In the genomic region with DNA sequence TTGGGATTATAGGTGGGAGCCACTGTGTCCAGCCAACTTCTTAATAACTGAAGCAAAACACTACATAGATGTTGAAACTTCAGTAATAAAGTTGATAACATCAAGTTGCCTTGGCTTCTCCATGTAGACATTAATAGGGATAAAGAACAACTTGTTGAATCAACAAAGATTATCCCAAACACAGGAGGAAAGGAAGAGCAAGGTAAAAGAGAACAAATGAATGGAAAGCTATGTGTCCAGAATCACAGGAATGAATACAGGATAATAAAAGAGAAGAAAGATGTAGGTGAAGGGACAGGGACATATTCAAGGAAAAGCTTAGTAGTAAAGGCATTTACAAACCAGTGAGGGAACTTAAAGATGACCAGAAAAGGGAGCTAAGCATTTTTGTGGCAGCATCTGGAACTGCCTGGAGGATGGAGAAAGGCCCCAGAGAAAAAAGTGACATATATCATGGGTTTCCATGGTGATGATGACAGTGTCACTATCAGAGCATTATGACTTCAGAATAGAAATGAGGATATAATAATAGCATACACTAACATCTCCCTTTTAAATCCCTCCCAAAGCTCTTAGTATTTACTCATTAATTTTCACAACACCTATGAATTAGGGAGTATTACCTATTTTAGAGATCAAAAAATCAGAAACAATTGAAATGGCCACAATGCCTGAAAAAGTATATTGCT, we compare ENCODE assay signal across 18 cellular contexts. TPM values are rescaled to one million over a fixed set of nuclear protein-coding genes. Genes with fewer than 3 reads are reported as not detected.
DNase-seq lines count a peak whose midpoint lies in the region; ATAC-seq, FAIRE-seq and TF ChIP-seq lines count a peak whose summit lies in the region.
"Had no signal": no experiment of that assay in that cellular context is flagged by ENCODE, and none has a peak within 500 bp of the region (broad histone marks: within the 10 kb centered on the region; RNA-seq: fewer than 3 reads in every experiment).

No MANE protein-coding gene starts in this region.

- H3K4me3 Mint-ChIP-seq in CD14-positive monocyte: no peak overlapping the region

- H3K4me2 ChIP-seq in K562 (ENCODE audit: insufficient read depth, low read length): no peak overlapping the region
- H3K4me2 ChIP-seq: KMS-11 had no signal

- no peak overlapping the region for H2AFZ ChIP-seq in K562 (ENCODE audit: low read depth, low read length)

- POLR2A ChIA-PET in K562 (lab: Yijun Ruan, JAX): interaction anchor here (1.5 kb wide), 1 partner anchor 8 kb away, joined by 4 read pairs; no protein-coding TSS in a partner anchor

- CTCF ChIA-PET in K562 (lab: Yijun Ruan, JAX; ENCODE audit: low intra/inter-chr PET ratio): no interaction called here

- H4K20me1 ChIP-seq in K562 (replicated peaks; ENCODE audit: control insufficient read depth, insufficient read depth, low read length): no peaks in the 10 kb centered on the region
- H4K20me1 ChIP-seq: BLaER1 treated with 17β-estradiol and CSF1 and Interleukin-3, amounts not matched to agents 10 nM and 100 nM had no signal

- no peak for FAIRE-seq in K562 (lab: Jason Lieb, UNC)
- FAIRE-seq: HepG2 had no signal

- no peak for TF ChIP-seq POLR2A in K562 (conservative IDR thresholded peaks at IDR 0.05)

- TF ChIP-seq RAD21 in K562 (CRISPR knock-in tag; conservative IDR thresholded peaks at IDR 0.05 in 1 of 2, IDR thresholded peaks at IDR 0.05 in 1 of 2): no peak

- TF ChIP-seq CTCF in CD14-positive monocyte (IDR thresholded peaks at IDR 0.05) (no peak), K562 (IDR thresholded peaks at IDR 0.05 in 2 of 3, conservative IDR thresholded peaks at IDR 0.05 in 1 of 3; ENCODE audit: insufficient read depth in 2 of 3, low read depth in 1 of 3, low read length in 3 of 3) (no peak)

- H3K4me1 Mint-ChIP-seq in CD14-positive monocyte: peaks cover 33% of the 10 kb centered on the region

- DNase-seq in NCI-H1105 treated with DMSO at 0.1 percent for 48 hours (lab: John Stamatoyannopoulos, UW) (peak; percentile 11), NCI-H1105 (lab: John Stamatoyannopoulos, UW) (no peak), CD14-positive monocyte (ENCODE audit: low spot score) (no peak), NCI-H146 treated with DMSO at 0.1 percent for 48 hours (lab: John Stamatoyannopoulos, UW; ENCODE audit: unreplicated experiment) (peak; percentile 15), K562 (ENCODE audit: extremely low read depth in 1 of 4, low spot score in 3 of 4) (no peak), cerebellar cortex (ENCODE audit: low spot score) (no peak), MG63 (no peak)
- DNase-seq: GOT3, NCI-H1694, NCI-H2171 treated with DMSO at 0.1 percent for 48 hours, NCI-H510A treated with DMSO at 0.1 percent for 48 hours, SHP77 treated with DMSO at 0.1 percent for 48 hours, T-helper 1 cell had no signal

- H3K27ac Mint-ChIP-seq in CD14-positive monocyte: peak overlapping the region in 4 of 7 donors; percentile 20 to 98 (median 87)

- H3K9me3 ChIP-seq in K562 (replicated peaks; ENCODE audit: control insufficient read depth, insufficient read depth, low read depth, low read length): no peaks in the 10 kb centered on the region
- no peaks in the 10 kb centered on the region for H3K9me3 ChIP-seq in MG63
- H3K9me3 ChIP-seq: BLaER1 treated with 17β-estradiol and CSF1 and Interleukin-3, amounts not matched to agents 10 nM and 100 nM had no signal

- no peak overlapping the region for H3K27ac ChIP-seq in K562 (ENCODE audit: extremely low read depth, low read depth, low read length)
- H3K27ac ChIP-seq: KMS-11 had no signal

- no peak for TF ChIP-seq EP300 in K562 (IDR thresholded peaks at IDR 0.05; ENCODE audit: low read length)

- H3K79me2 ChIP-seq in K562 (ENCODE audit: control insufficient read depth, insufficient read depth, low read length): no peaks in the 10 kb centered on the region

- H3K4me3 ChIP-seq in K562: no peak overlapping the region
- H3K4me3 ChIP-seq in MG63: no peak overlapping the region
- H3K4me3 ChIP-seq: BLaER1 treated with 17β-estradiol and CSF1 and Interleukin-3, amounts not matched to agents 10 nM and 100 nM had no signal

- H3K27me3 Mint-ChIP-seq in CD14-positive monocyte (ENCODE audit: low read depth in 3 of 3): peaks cover 0 to under 1% (median 0%) of the 10 kb centered on the region in 3 donors

- no peaks in the 10 kb centered on the region for H3K9me3 Mint-ChIP-seq in CD14-positive monocyte

- in situ Hi-C loops in K562 (cut with MboI): no loop called here

- no peaks in the 10 kb centered on the region for H3K36me3 Mint-ChIP-seq in CD14-positive monocyte

- no peaks in the 10 kb centered on the region for H3K36me3 ChIP-seq in K562 (ENCODE audit: control insufficient read depth, insufficient read depth, low read length)
- no peaks in the 10 kb centered on the region for H3K36me3 ChIP-seq in MG63
- H3K36me3 ChIP-seq: BLaER1 treated with 17β-estradiol and CSF1 and Interleukin-3, amounts not matched to agents 10 nM and 100 nM had no signal

- peaks cover 0 to 17% of the 10 kb centered on the region in 2 experiments; a peak in 3 of 5 replicates for H3K4me1 ChIP-seq in K562 (replicated peaks in 1 of 2; ENCODE audit: control insufficient read depth in 2 of 2, insufficient read depth in 2 of 2, low read length in 2 of 2)

- intact Hi-C loops in CD14-positive monocyte (cut with micrococcal nuclease): loop anchor here in 1 of 2 donors (10.0 kb wide), 1 partner anchor 89 kb away; no protein-coding TSS in a partner anchor
- intact Hi-C loops in K562 (cut with micrococcal nuclease): loop anchor here (10.0 kb wide), 1 partner anchor 139 kb away; no protein-coding TSS in a partner anchor

- H3K9me1 ChIP-seq in K562 (ENCODE audit: control insufficient read depth, insufficient read depth, low read length): no peaks in the 10 kb centered on the region

- no peak for ATAC-seq in K562
- no peak for ATAC-seq in activated CD4-positive, CD25-positive, alpha-beta regulatory T cell treated with anti-CD3 and anti-CD28 coated beads, Interleukin-2, amount 50 U/mL, for 24 hours
- ATAC-seq: HepG2, SK-N-SH treated with all-trans-retinoic acid at 6 μM for 48 hours had no signal

- no peak overlapping the region for H3K9ac ChIP-seq in K562 (ENCODE audit: insufficient read depth in 1 of 2, low read depth in 2 of 2, low read length in 2 of 2)
- H3K9ac ChIP-seq: BLaER1 treated with 17β-estradiol and CSF1 and Interleukin-3, amounts not matched to agents 10 nM and 100 nM; KMS-11 had no signal

- no TSS peak for BruUV-seq in K562 (replicated peaks; lab: Mats Ljungman, UMichigan)

- H3K27me3 ChIP-seq in K562 (ENCODE audit: control insufficient read depth in 2 of 2, insufficient read depth in 2 of 2, low read length in 2 of 2) (peaks cover 0 to 7% of the 10 kb centered on the region in 2 experiments; a peak in 2 of 5 replicates), MG63 (no peaks in the 10 kb centered on the region)
- H3K27me3 ChIP-seq: BLaER1 treated with 17β-estradiol and CSF1 and Interleukin-3, amounts not matched to agents 10 nM and 100 nM had no signal

TF ChIP-seq in K562, 482 proteins besides CTCF, POLR2A, EP300 and RAD21 (continues in another document):
- TF ChIP-seq CHCHD3 (CRISPR knock-in tag; IDR thresholded peaks at IDR 0.05) (no peak), TCF15 (CRISPR knock-in tag; IDR thresholded peaks at IDR 0.05) (no peak), RFX1 (IDR thresholded peaks at IDR 0.05) (peak; percentile 73), IFI16 (CRISPR knock-in tag; IDR thresholded peaks at IDR 0.05) (no peak), PKNOX1 (IDR thresholded peaks at IDR 0.05) (peak; percentile 92)

RNA-seq across cellular contexts. Expression of gene MDM1, which starts 24.0 kb away (rescaled TPM):
- polyA plus RNA-seq in CD14-positive monocyte (10 to 100 TPM in 1 of 2 donors, 1 to 10 TPM in 1; 6.7 to 10.9 TPM), K562 (2011; rRNA removed) (11.7 and 16.1 TPM in 2 replicates), K562 (2014; fragmentation: Illumina TruSeq; extraction: Trizol) (10.2 and 13.1 TPM in 2 replicates), K562 (2014; fragmentation: Nextera tagmentation; extraction: Ambion mirVana) (10 to 100 TPM in 1 of 2 experiments, 1 to 10 TPM in 1; 7.5 to 12.8 TPM), K562 (2014; rRNA removed) (13.8 and 15.5 TPM in 2 replicates)
- 9.7 and 33.5 TPM in 2 replicates for total RNA-seq in K562 (2011; cell fraction: chromatin; rRNA removed; ENCODE audit: low replicate concordance)
- total RNA-seq in K562 (2011; cell fraction: nucleolus; rRNA removed): 4.5 and 5.0 TPM in 2 replicates
- 16.9 and 28.1 TPM in 2 replicates for total RNA-seq in K562 (2011; cell fraction: nucleoplasm; rRNA removed)
- total RNA-seq in K562 (2014; rRNA removed) (8.8 and 10.4 TPM in 2 replicates), K562 (2014; rRNA removed; fragmentation: Illumina TruSeq; extraction: Trizol) (14.1 and 16.7 TPM in 2 replicates), K562 (2015; rRNA removed; fragmentation: Illumina TruSeq; extraction: Trizol) (16.4 and 16.8 TPM in 2 replicates), K562 (2021) (9.1 and 11.3 TPM in 2 replicates)
- 1.5 and 3.5 TPM in 2 replicates for polyA plus RNA-seq in K562 (2011; cell fraction: cytosol; rRNA removed)
- polyA plus RNA-seq in K562 (2011; cell fraction: nucleus; rRNA removed): 21.2 and 29.7 TPM in 2 replicates
- 8.0 and 8.2 TPM in 2 replicates for polyA plus RNA-seq in K562 (2012)
- 9.9 and 14.2 TPM in 2 replicates for polyA minus RNA-seq in K562 (2011; rRNA and poly(A)+ RNA removed)
- polyA minus RNA-seq in K562 (2011; cell fraction: cytosol; rRNA and poly(A)+ RNA removed): 1.9 and 5.3 TPM in 2 replicates
- 20.6 and 41.8 TPM in 2 replicates for polyA minus RNA-seq in K562 (2011; cell fraction: nucleus; rRNA and poly(A)+ RNA removed)
- total RNA-seq in MG63 (2014; rRNA removed; shearing (Covaris generic); ENCODE audit: low replicate concordance): 8.0 and 12.6 TPM in 2 replicates

Comparison
In these comparisons a context has a peak if more than half of its experiments do, and no peak if none do; other contexts are left out.
1. DNase-seq: peak in NCI-H1105 treated with DMSO at 0.1 percent for 48 hours (single experiment) and NCI-H146 treated with DMSO at 0.1 percent for 48 hours (single experiment); none in NCI-H1105 (single experiment), CD14-positive monocyte (single experiment), K562 (0 of 4), cerebellar cortex (single experiment) and MG63 (single experiment).